ENCODE assay signal across 8 cellular contexts in the genomic region with DNA sequence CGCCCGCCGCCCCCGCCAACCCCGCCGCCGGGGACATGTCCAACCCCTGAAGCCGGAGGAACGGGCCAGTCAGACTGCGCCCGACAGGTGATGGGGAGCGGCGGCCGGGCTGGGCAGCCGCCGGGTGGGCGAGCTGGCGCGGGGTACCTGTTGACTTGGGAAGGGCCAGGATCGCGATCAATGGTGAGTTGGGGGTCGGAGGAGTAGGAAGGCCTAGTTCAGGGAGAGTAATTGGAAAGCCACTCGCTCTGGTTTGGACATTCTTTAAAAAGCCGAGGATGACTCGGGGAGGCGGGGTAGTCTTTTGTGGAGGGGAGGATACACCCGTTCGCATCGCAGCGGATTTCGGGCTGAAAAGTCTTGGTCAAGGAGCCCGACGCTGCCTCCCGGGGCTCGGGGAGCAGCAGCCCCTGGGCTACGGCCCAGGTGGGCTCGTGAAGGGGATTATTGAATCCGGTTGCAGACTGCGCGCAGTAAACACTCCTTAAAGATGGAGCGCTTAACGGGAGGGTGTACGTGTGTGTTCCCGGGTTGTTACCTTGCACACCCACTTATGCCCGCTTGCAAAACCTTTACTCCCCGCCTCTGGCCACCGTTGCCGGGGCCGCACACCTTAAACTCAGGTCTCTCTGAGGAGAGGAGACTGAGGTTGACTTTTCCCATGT.
A peak's percentile ranks its signal among the peaks of the same experiment; 100 is the strongest.
DNase-seq lines count a peak whose midpoint lies in the region; ATAC-seq, FAIRE-seq and TF ChIP-seq lines count a peak whose summit lies in the region.

No MANE protein-coding gene starts in this region.

- TF ChIP-seq POLR2A in endothelial cell of umbilical vein (IDR thresholded peaks at IDR 0.05; ENCODE audit: low read depth, low read length): no peak

- TF ChIP-seq CTCF in endothelial cell of umbilical vein (IDR thresholded peaks at IDR 0.05; ENCODE audit: extremely low read depth in 1 of 2, insufficient read depth in 1 of 2, low read depth in 1 of 2, low read length in 2 of 2) (no peak), thoracic aorta (IDR thresholded peaks at IDR 0.05) (no peak)

- peaks cover 15% of the 10 kb centered on the region for H3K4me1 Mint-ChIP-seq in activated CD4-positive, alpha-beta T cell treated with anti-CD3 and anti-CD28 coated beads, Interleukin-2, amount 10 ng/mL, durations not matched to agents 24 days and 14 days

- H3K36me3 Mint-ChIP-seq in activated CD4-positive, alpha-beta T cell treated with anti-CD3 and anti-CD28 coated beads, Interleukin-2, amount 10 ng/mL, durations not matched to agents 24 days and 14 days (ENCODE audit: low read depth): no peaks in the 10 kb centered on the region

- H3K4me2 ChIP-seq in endothelial cell of umbilical vein (ENCODE audit: insufficient read depth, low read length): peak overlapping the region; percentile 88

- ATAC-seq in GM19025 (IDR thresholded peaks at IDR 0.05; ENCODE audit: low read depth, unreplicated experiment) (peak; percentile 2), thoracic aorta (ENCODE audit: insufficient number of reproducible peaks, low FRiP score, low read depth) (peak; percentile 8), HG03469 (IDR thresholded peaks at IDR 0.05; ENCODE audit: unreplicated experiment) (no peak)

- peaks cover 28% of the 10 kb centered on the region for H3K79me2 ChIP-seq in endothelial cell of umbilical vein (ENCODE audit: control insufficient read depth, insufficient read depth, low read length)

- H3K9ac ChIP-seq in HUES6 (ENCODE audit: low read length): peak overlapping the region; percentile 95
- peak overlapping the region; percentile 75 for H3K9ac ChIP-seq in endothelial cell of umbilical vein (replicated peaks; ENCODE audit: extremely low read depth, insufficient read depth, low read length)

- peak overlapping the region; percentile 96 for H3K4me3 Mint-ChIP-seq in activated CD4-positive, alpha-beta T cell treated with anti-CD3 and anti-CD28 coated beads, Interleukin-2, amount 10 ng/mL, durations not matched to agents 24 days and 14 days

- no peak for FAIRE-seq in endothelial cell of umbilical vein (lab: Jason Lieb, UNC)

- BruUV-seq in endothelial cell of umbilical vein (replicated peaks; lab: Mats Ljungman, UMichigan): no TSS peak

- H3K27ac ChIP-seq in HUES6 (ENCODE audit: low read depth, low read length) (peak overlapping the region; percentile 92; the same call in 1 of the 2 replicates), endothelial cell of umbilical vein (ENCODE audit: insufficient read depth, low read depth, low read length) (peak overlapping the region; percentile 39), thoracic aorta (peak overlapping the region; percentile 96 to 98)

- peak; percentile 34 for DNase-seq in AG08395 (ENCODE audit: low spot score)
- no peak for DNase-seq in activated CD4-positive, alpha-beta T cell treated with anti-CD3 and anti-CD28 coated beads, Interleukin-2, amount 10 ng/mL, durations not matched to agents 24 days and 14 days
- peak; percentile 39 for DNase-seq in endothelial cell of umbilical vein (ENCODE audit: low read depth, low spot score)
- DNase-seq in thoracic aorta (ENCODE audit: low spot score): no peak

- peaks cover 12% of the 10 kb centered on the region for H3K27me3 Mint-ChIP-seq in activated CD4-positive, alpha-beta T cell treated with anti-CD3 and anti-CD28 coated beads, Interleukin-2, amount 10 ng/mL, durations not matched to agents 24 days and 14 days

- dilution Hi-C loops in endothelial cell of umbilical vein (cut with MboI; ENCODE audit: extremely low pct_ligation_motif_present, low sequenced_read_pairs): no loop called here

- peaks cover 3% of the 10 kb centered on the region for H3K4me1 ChIP-seq in HUES6 (ENCODE audit: control insufficient read depth, insufficient read depth, low read length)
- H3K4me1 ChIP-seq in endothelial cell of umbilical vein (ENCODE audit: control insufficient read depth, extremely low read depth, insufficient read depth, low read length): peaks cover 7% of the 10 kb centered on the region
- peaks cover 18% of the 10 kb centered on the region for H3K4me1 ChIP-seq in mononuclear cell (ENCODE audit: insufficient read depth, low read length)
- H3K4me1 ChIP-seq in thoracic aorta (ENCODE audit: control insufficient read depth in 1 of 2, low read depth in 2 of 2): peaks cover 0 to 17% of the 10 kb centered on the region in 2 donors

- intact Hi-C loops in activated CD4-positive, alpha-beta T cell treated with anti-CD3 and anti-CD28 coated beads, Interleukin-2, amount 10 ng/mL, durations not matched to agents 24 days and 14 days (cut with micrococcal nuclease): loop anchor here (5.0 kb wide), 1 partner anchor 116 kb away; no protein-coding TSS in a partner anchor
- intact Hi-C loops in endothelial cell of umbilical vein (cut with micrococcal nuclease): loop anchor here (2.0 to 5.0 kb wide), 2 partner anchors 116 to 124 kb away; a partner anchor contains a TSS

- POLR2A ChIA-PET in endothelial cell of umbilical vein (lab: Charles Lee): interaction anchor here (0.6 kb wide), 2 partner anchors 97 to 260 kb away, joined by 3 to 6 read pairs; no protein-coding TSS in a partner anchor

- no peaks in the 10 kb centered on the region for H3K27me3 ChIP-seq in HUES6 (ENCODE audit: control insufficient read depth, insufficient read depth, low read length)
- H3K27me3 ChIP-seq in endothelial cell of umbilical vein (ENCODE audit: control insufficient read depth in 2 of 2, insufficient read depth in 2 of 2, low read length in 2 of 2): no peaks in the 10 kb centered on the region
- no peaks in the 10 kb centered on the region for H3K27me3 ChIP-seq in mononuclear cell (ENCODE audit: insufficient read depth, low read length)
- no peaks in the 10 kb centered on the region for H3K27me3 ChIP-seq in thoracic aorta (replicated peaks; ENCODE audit: insufficient read depth)

- no peaks in the 10 kb centered on the region for H3K36me3 ChIP-seq in HUES6 (ENCODE audit: control insufficient read depth, insufficient read depth, low read length)
- no peaks in the 10 kb centered on the region for H3K36me3 ChIP-seq in endothelial cell of umbilical vein (ENCODE audit: control insufficient read depth in 2 of 2, extremely low read depth in 1 of 2, insufficient read depth in 2 of 2, low read length in 2 of 2)
- no peaks in the 10 kb centered on the region for H3K36me3 ChIP-seq in thoracic aorta

- peak overlapping the region; percentile 91 for H2AFZ ChIP-seq in endothelial cell of umbilical vein (ENCODE audit: low read depth, low read length)

- H3K4me3 ChIP-seq in HUES6 (ENCODE audit: low read depth, low read length) (peak overlapping the region; percentile 92), endothelial cell of umbilical vein (replicated peaks in 1 of 3; ENCODE audit: insufficient read depth in 1 of 3, low read depth in 1 of 3, low read length in 3 of 3) (peak overlapping the region; percentile 71 to 99 (median 91)), mononuclear cell (ENCODE audit: low read length) (peak overlapping the region; percentile 74), thoracic aorta (peak overlapping the region; percentile 98)

- H3K9me1 ChIP-seq in endothelial cell of umbilical vein (replicated peaks; ENCODE audit: control insufficient read depth, extremely low read depth, insufficient read depth, low read length): no peaks in the 10 kb centered on the region

- H4K20me1 ChIP-seq in endothelial cell of umbilical vein (replicated peaks; ENCODE audit: control insufficient read depth, extremely low read depth, insufficient read depth, low read length): no peaks in the 10 kb centered on the region

- CTCF ChIA-PET in endothelial cell of umbilical vein (lab: Charles Lee): interaction anchor here (0.5 to 1.8 kb wide), 10 partner anchors 42 to 331 kb away, joined by 3 to 11 read pairs (median 4); a partner anchor contains a TSS

- H3K9me3 Mint-ChIP-seq in activated CD4-positive, alpha-beta T cell treated with anti-CD3 and anti-CD28 coated beads, Interleukin-2, amount 10 ng/mL, durations not matched to agents 24 days and 14 days: no peaks in the 10 kb centered on the region

- peak overlapping the region; percentile 91 for H3K27ac Mint-ChIP-seq in activated CD4-positive, alpha-beta T cell treated with anti-CD3 and anti-CD28 coated beads, Interleukin-2, amount 10 ng/mL, durations not matched to agents 24 days and 14 days

- H3K9me3 ChIP-seq in HUES6 (ENCODE audit: control insufficient read depth, insufficient read depth, low read depth, low read length) (no peaks in the 10 kb centered on the region), endothelial cell of umbilical vein (replicated peaks; ENCODE audit: control insufficient read depth, insufficient read depth, low read length) (no peaks in the 10 kb centered on the region), mononuclear cell (ENCODE audit: low read depth, low read length) (no peaks in the 10 kb centered on the region), thoracic aorta (no peaks in the 10 kb centered on the region)

TF ChIP-seq in endothelial cell of umbilical vein, 7 proteins besides CTCF, POLR2A, EP300 and RAD21:
- TF ChIP-seq, protein P1, sequence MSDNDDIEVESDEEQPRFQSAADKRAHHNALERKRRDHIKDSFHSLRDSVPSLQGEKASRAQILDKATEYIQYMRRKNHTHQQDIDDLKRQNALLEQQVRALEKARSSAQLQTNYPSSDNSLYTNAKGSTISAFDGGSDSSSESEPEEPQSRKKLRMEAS (IDR thresholded peaks at IDR 0.05; ENCODE audit: insufficient read depth, insufficient read length): no peak
- no peak for TF ChIP-seq JUN (IDR thresholded peaks at IDR 0.05; ENCODE audit: borderline replicate concordance, insufficient read depth, insufficient read length, low read depth)
- TF ChIP-seq EZH2 (IDR thresholded peaks at IDR 0.05; ENCODE audit: borderline replicate concordance, low read depth, low read length, severe bottlenecking): no peak
- TF ChIP-seq POLR2AphosphoS5 (IDR thresholded peaks at IDR 0.05; ENCODE audit: insufficient read depth, low read depth, low read length): no peak
- TF ChIP-seq FOS (IDR thresholded peaks at IDR 0.05; ENCODE audit: borderline replicate concordance, insufficient read depth, low read length): no peak
- TF ChIP-seq MYC (IDR thresholded peaks at IDR 0.05; ENCODE audit: low read depth, low read length): no peak
- TF ChIP-seq GATA2 (IDR thresholded peaks at IDR 0.05; ENCODE audit: insufficient read depth, insufficient read length, low read depth, low read length): no peak

Comparison
In these comparisons a context has a peak if more than half of its experiments do, and no peak if none do; other contexts are left out.
1. DNase-seq: peak in AG08395 (single experiment) and endothelial cell of umbilical vein (single experiment); none in activated CD4-positive, alpha-beta T cell treated with anti-CD3 and anti-CD28 coated beads, Interleukin-2, amount 10 ng/mL, durations not matched to agents 24 days and 14 days (single experiment) and thoracic aorta (single experiment).
2. H3K27ac ChIP-seq: peak in every context shown above with its lines; median percentile 97 in thoracic aorta; 92 in HUES6; 39 in endothelial cell of umbilical vein.
3. Peak in every context shown above with its lines, with median percentiles within 50 percentile points of each other: H3K4me3 ChIP-seq.